34 cellular contexts compared by ENCODE assay signal in the genomic region with DNA sequence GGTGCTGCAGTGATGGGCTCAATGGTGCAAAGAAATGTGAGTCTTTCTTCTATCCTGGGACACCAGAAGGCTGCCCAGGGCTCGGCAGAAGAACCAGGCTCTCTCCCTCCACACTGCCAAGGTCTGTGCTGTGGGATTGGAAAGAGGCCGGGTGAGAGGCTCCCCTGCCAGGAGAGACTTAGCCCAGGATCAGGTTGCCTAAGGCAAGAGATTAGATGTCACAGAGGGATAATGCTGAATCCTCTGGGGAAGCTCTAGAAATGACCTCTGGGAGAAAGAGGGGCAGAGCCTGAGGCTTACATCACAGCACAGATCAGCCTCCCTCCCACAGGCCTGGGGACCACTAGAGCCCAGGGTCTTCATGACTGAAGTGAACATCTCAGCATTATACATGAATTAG. TPM values are rescaled to one million over a fixed set of nuclear protein-coding genes. Genes with fewer than 3 reads are reported as not detected.
"Had no signal": no experiment of that assay in that cellular context is flagged by ENCODE, and none has a peak within 500 bp of the region (broad histone marks: within the 10 kb centered on the region; RNA-seq: fewer than 3 reads in every experiment).

No MANE protein-coding gene starts in this region.

- DNase-seq: activated CD4-positive, alpha-beta memory T cell treated with anti-CD3 and anti-CD28 coated beads, Interleukin-2, amount 10 ng/mL, durations not matched to agents 7 days and 5 days; activated CD4-positive, alpha-beta T cell treated with anti-CD3 and anti-CD28 coated beads for 36 hours; activated CD4-positive, alpha-beta T cell treated with anti-CD3 and anti-CD28 coated beads, Interleukin-2, amount 50 U/mL, for 1 hour; activated gamma-delta T cell treated with Interleukin-2 at 50 U/mL for 16 hours; activated naive CD4-positive, alpha-beta T cell treated with anti-CD3 and anti-CD28 coated beads, Interleukin-2, amount 10 ng/mL, durations not matched to agents 7 days and 5 days; activated naive CD8-positive, alpha-beta T cell treated with anti-CD3 and anti-CD28 coated beads, Interleukin-2, amount 10 ng/mL, durations not matched to agents 7 days and 5 days; activated T-cell treated with anti-CD3 and anti-CD28 coated beads, Interleukin-2, amount 50 U/mL, for 72 hours; adrenal gland; anterior cingulate cortex; central memory CD4-positive, alpha-beta T cell; Kasumi-1; KBM-7; NCI-H1105 treated with DMSO at 0.1 percent for 48 hours; NCI-H1436 treated with DMSO at 0.1 percent for 48 hours; NCI-H187; NCI-H2081; NCI-H2171; NCI-H2227 treated with DMSO at 0.1 percent for 48 hours; NCI-H446 treated with DMSO at 0.1 percent for 48 hours; NCI-H524 treated with DMSO at 0.1 percent for 48 hours; NCI-H748 treated with DMSO at 0.1 percent for 48 hours; NK-92 treated with Interleukin-12 subunit alpha and Interleukin-12 subunit beta, amount 100 ng/mL, for 24 hours; Peyer's patch; SHP77 treated with DMSO at 0.1 percent for 48 hours; T-cell; T-helper 2 cell; T1000 had no signal

- ATAC-seq: activated CD4-positive, alpha-beta T cell treated with anti-CD3 and anti-CD28 coated beads for 36 hours; activated T-cell treated with anti-CD3 and anti-CD28 coated beads, Interleukin-2, amount 50 U/mL, for 72 hours; T-cell had no signal

- H3K27ac ChIP-seq: adrenal gland, Peyer's patch, RWPE1, VCaP had no signal

- H3K4me1 ChIP-seq: adrenal gland, breast epithelium, Peyer's patch had no signal

- H3K27me3 ChIP-seq: adrenal gland, breast epithelium, Peyer's patch had no signal

- H3K36me3 ChIP-seq: adrenal gland, breast epithelium, Peyer's patch had no signal

- H3K4me3 ChIP-seq: adrenal gland, breast epithelium, Peyer's patch had no signal

- H3K9me3 ChIP-seq: adrenal gland, breast epithelium, Peyer's patch had no signal

RNA-seq across cellular contexts. Expression of a gene that starts 5.7 kb away (rescaled TPM):
- total RNA-seq: activated CD4-positive, alpha-beta memory T cell treated with anti-CD3 and anti-CD28 coated beads, Interleukin-2, amount 10 ng/mL, durations not matched to agents 7 days and 5 days; activated naive CD8-positive, alpha-beta T cell treated with anti-CD3 and anti-CD28 coated beads, Interleukin-2, amount 10 ng/mL, durations not matched to agents 7 days and 5 days had no signal

RNA-seq across cellular contexts. Expression of a gene that starts 49.8 kb away (rescaled TPM):
- total RNA-seq: activated CD4-positive, alpha-beta memory T cell treated with anti-CD3 and anti-CD28 coated beads, Interleukin-2, amount 10 ng/mL, durations not matched to agents 7 days and 5 days; activated CD4-positive, alpha-beta T cell treated with anti-CD3 and anti-CD28 coated beads for 36 hours; activated CD8-positive, alpha-beta memory T cell treated with anti-CD3 and anti-CD28 coated beads for 36 hours; activated naive CD8-positive, alpha-beta T cell treated with anti-CD3 and anti-CD28 coated beads, Interleukin-2, amount 10 ng/mL, durations not matched to agents 7 days and 5 days; activated T-cell treated with anti-CD3 and anti-CD28 coated beads, Interleukin-2, amount 50 U/mL, for 72 hours; activated T-helper 2 cell treated with anti-CD3 and anti-CD28 coated beads, Interferon-gamma antibody, Interleukin-2, Interleukin-4, amounts not matched to agents 10 μg/mL and 5 μg/mL and 100 μg/mL, durations not matched to agents 14 hours and 24 hours and 36 hours; adrenal gland; breast epithelium; chondrocyte; Peyer's patch; SK-MEL-5; T-cell had no signal
- polyA plus RNA-seq: adrenal gland had no signal
